ENCODE assay signal across 8 cellular contexts in genomic region chr14:77124345-77125274, GRCh38. TPM values are rescaled to one million over a fixed set of nuclear protein-coding genes. Genes with fewer than 3 reads are reported as not detected.
DNase-seq lines count a peak whose midpoint lies in the region; ATAC-seq and TF ChIP-seq lines count a peak whose summit lies in the region.

No MANE protein-coding gene starts in this region.

- no peak overlapping the region for H3K27ac Mint-ChIP-seq in activated T-helper 1 cell treated with anti-CD3 and anti-CD28 coated beads, Interleukin-12 subunit alpha, Interleukin-12 subunit beta, Interleukin-2, Interleukin-4 antibody, amounts not matched to agents 30 ng/mL and 10 ng/mL and 1 ng/mL, durations not matched to agents 14 hours and 24 hours and 36 hours
- no peak overlapping the region for H3K27ac Mint-ChIP-seq in nephron progenitor cell

- H3K4me3 Mint-ChIP-seq in activated T-helper 1 cell treated with anti-CD3 and anti-CD28 coated beads, Interleukin-12 subunit alpha, Interleukin-12 subunit beta, Interleukin-2, Interleukin-4 antibody, amounts not matched to agents 30 ng/mL and 10 ng/mL and 1 ng/mL, durations not matched to agents 14 hours and 24 hours and 36 hours = peak overlapping the region; percentile 77
- H3K4me3 Mint-ChIP-seq in nephron progenitor cell = peak overlapping the region; percentile 76

- ATAC-seq in GM18498 (IDR thresholded peaks at IDR 0.05; ENCODE audit: unreplicated experiment) (peak; percentile 27), GM21529 (IDR thresholded peaks at IDR 0.05; ENCODE audit: unreplicated experiment) (no peak), GM21447 (IDR thresholded peaks at IDR 0.05; ENCODE audit: unreplicated experiment) (no peak)

- H3K9me3 Mint-ChIP-seq in activated T-helper 1 cell treated with anti-CD3 and anti-CD28 coated beads, Interleukin-12 subunit alpha, Interleukin-12 subunit beta, Interleukin-2, Interleukin-4 antibody, amounts not matched to agents 30 ng/mL and 10 ng/mL and 1 ng/mL, durations not matched to agents 14 hours and 24 hours and 36 hours = no peaks in the 10 kb centered on the region
- no peaks in the 10 kb centered on the region for H3K9me3 Mint-ChIP-seq in nephron progenitor cell

- peak overlapping the region; percentile 55 for H3K4me3 ChIP-seq in fibroblast of pulmonary artery (replicated peaks; ENCODE audit: low read depth, low read length)

- peaks cover 35% of the 10 kb centered on the region for H3K27me3 Mint-ChIP-seq in activated T-helper 1 cell treated with anti-CD3 and anti-CD28 coated beads, Interleukin-12 subunit alpha, Interleukin-12 subunit beta, Interleukin-2, Interleukin-4 antibody, amounts not matched to agents 30 ng/mL and 10 ng/mL and 1 ng/mL, durations not matched to agents 14 hours and 24 hours and 36 hours (ENCODE audit: insufficient read depth)
- peaks cover 83% of the 10 kb centered on the region for H3K27me3 Mint-ChIP-seq in nephron progenitor cell (ENCODE audit: low read depth, poor library complexity)

- TF ChIP-seq CTCF in fibroblast of pulmonary artery (IDR thresholded peaks at IDR 0.05; ENCODE audit: low read length, missing control alignments) (no peak), nephron progenitor cell (IDR thresholded peaks at IDR 0.05) (no peak)

- intact Hi-C loops in activated T-helper 1 cell treated with anti-CD3 and anti-CD28 coated beads, Interleukin-12 subunit alpha, Interleukin-12 subunit beta, Interleukin-2, Interleukin-4 antibody, amounts not matched to agents 30 ng/mL and 10 ng/mL and 1 ng/mL, durations not matched to agents 14 hours and 24 hours and 36 hours (cut with micrococcal nuclease) = loop anchor here (1.0 kb wide), 1 partner anchor 27 kb away; no protein-coding TSS in a partner anchor

- no peaks in the 10 kb centered on the region for H3K36me3 Mint-ChIP-seq in activated T-helper 1 cell treated with anti-CD3 and anti-CD28 coated beads, Interleukin-12 subunit alpha, Interleukin-12 subunit beta, Interleukin-2, Interleukin-4 antibody, amounts not matched to agents 30 ng/mL and 10 ng/mL and 1 ng/mL, durations not matched to agents 14 hours and 24 hours and 36 hours (ENCODE audit: low read depth)
- H3K36me3 Mint-ChIP-seq in nephron progenitor cell (ENCODE audit: low read depth) = peaks cover 5% of the 10 kb centered on the region

- peak overlapping the region; percentile 58 for H3K27ac ChIP-seq in substantia nigra (ENCODE audit: low read depth, low read length, poor library complexity, severe bottlenecking)

- DNase-seq in NCI-H748 treated with DMSO at 0.1 percent for 48 hours (lab: John Stamatoyannopoulos, UW) (peak; percentile 46), fibroblast of pulmonary artery (ENCODE audit: low read depth) (peak; percentile 34), nephron progenitor cell (peak; percentile 65), substantia nigra (lab: John Stamatoyannopoulos, UW) (peak in 43 of 49 donors; percentile 32 to 85 (median 59))
- peak; percentile 62 for DNase-seq in activated T-helper 1 cell treated with anti-CD3 and anti-CD28 coated beads, Interleukin-12 subunit alpha, Interleukin-12 subunit beta, Interleukin-2, Interleukin-4 antibody, amounts not matched to agents 30 ng/mL and 10 ng/mL and 1 ng/mL, durations not matched to agents 14 hours and 24 hours and 36 hours (ENCODE audit: low spot score)

- H3K4me1 Mint-ChIP-seq in activated T-helper 1 cell treated with anti-CD3 and anti-CD28 coated beads, Interleukin-12 subunit alpha, Interleukin-12 subunit beta, Interleukin-2, Interleukin-4 antibody, amounts not matched to agents 30 ng/mL and 10 ng/mL and 1 ng/mL, durations not matched to agents 14 hours and 24 hours and 36 hours (ENCODE audit: low read depth) = peaks cover 22% of the 10 kb centered on the region
- H3K4me1 Mint-ChIP-seq in nephron progenitor cell = peaks cover 19% of the 10 kb centered on the region

RNA-seq across cellular contexts. Expression of gene ZDHHC22, which starts 17.0 kb away (rescaled TPM):
- total RNA-seq in activated T-helper 1 cell treated with anti-CD3 and anti-CD28 coated beads, Interleukin-12 subunit alpha, Interleukin-12 subunit beta, Interleukin-2, Interleukin-4 antibody, amounts not matched to agents 30 ng/mL and 10 ng/mL and 1 ng/mL, durations not matched to agents 14 hours and 24 hours and 36 hours = not detected in 2 replicates

RNA-seq across cellular contexts. Expression of gene CIPC, which starts 26.6 kb away (rescaled TPM):
- total RNA-seq in activated T-helper 1 cell treated with anti-CD3 and anti-CD28 coated beads, Interleukin-12 subunit alpha, Interleukin-12 subunit beta, Interleukin-2, Interleukin-4 antibody, amounts not matched to agents 30 ng/mL and 10 ng/mL and 1 ng/mL, durations not matched to agents 14 hours and 24 hours and 36 hours = 10.3 and 11.5 TPM in 2 replicates

RNA-seq across cellular contexts. Expression of gene TMEM63C, which starts 57.0 kb away (rescaled TPM):
- 1.6 TPM in 2 replicates for total RNA-seq in activated T-helper 1 cell treated with anti-CD3 and anti-CD28 coated beads, Interleukin-12 subunit alpha, Interleukin-12 subunit beta, Interleukin-2, Interleukin-4 antibody, amounts not matched to agents 30 ng/mL and 10 ng/mL and 1 ng/mL, durations not matched to agents 14 hours and 24 hours and 36 hours
